ENCODE assay signal across 8 cellular contexts in the genomic region with DNA sequence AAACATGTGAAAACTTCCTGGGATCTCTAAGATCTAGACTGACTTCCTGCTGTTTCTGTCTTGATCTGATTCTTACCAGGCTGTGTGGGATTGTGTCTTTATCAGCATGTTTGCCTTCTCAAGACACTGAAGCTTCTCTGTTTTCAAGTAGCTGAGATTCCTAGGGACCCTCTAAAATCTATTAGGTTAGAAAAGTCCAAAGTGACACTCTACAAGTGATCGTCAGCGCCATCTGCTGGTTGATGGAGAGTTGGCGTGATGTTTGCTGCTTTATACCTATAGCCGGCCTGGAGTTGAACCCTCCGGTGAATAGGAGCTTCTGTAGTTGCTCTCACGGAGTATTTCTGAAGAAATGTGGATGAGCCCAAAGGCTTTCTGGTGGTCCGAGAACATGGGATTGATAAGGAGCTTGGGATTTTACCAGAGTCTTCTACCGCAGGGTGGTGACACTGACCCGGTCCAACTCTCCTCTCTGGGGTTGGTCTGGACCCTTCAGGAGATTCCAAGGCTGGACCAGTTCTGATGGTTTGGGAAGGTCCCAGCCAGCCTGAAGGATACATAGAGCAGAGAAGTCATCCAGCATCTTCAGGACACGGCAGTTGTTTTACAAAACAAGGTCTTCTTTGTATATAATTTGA.
DNase-seq lines count a peak whose midpoint lies in the region; ATAC-seq lines count a peak whose summit lies in the region.

No MANE protein-coding gene starts in this region.

- H3K4me1 Mint-ChIP-seq in activated CD4-positive, alpha-beta memory T cell treated with anti-CD3 and anti-CD28 coated beads for 36 hours (ENCODE audit: low read depth): peaks cover 16% of the 10 kb centered on the region
- peaks cover 12% of the 10 kb centered on the region for H3K4me1 Mint-ChIP-seq in memory B cell

- no peak overlapping the region for H3K4me3 Mint-ChIP-seq in activated CD4-positive, alpha-beta memory T cell treated with anti-CD3 and anti-CD28 coated beads for 36 hours
- no peak overlapping the region for H3K4me3 Mint-ChIP-seq in memory B cell

- intact Hi-C loops in activated CD4-positive, alpha-beta memory T cell treated with anti-CD3 and anti-CD28 coated beads for 36 hours (cut with micrococcal nuclease): loop anchor here (2.0 to 10.0 kb wide), 4 partner anchors 54 to 296 kb away; no protein-coding TSS in a partner anchor

- CTCF ChIA-PET in activated CD4-positive, alpha-beta memory T cell treated with anti-CD3 and anti-CD28 coated beads for 36 hours (lab: Charles Lee): interaction anchor here (0.6 to 2.8 kb wide), 59 partner anchors 8 to 570 kb away, joined by 3 to 42 read pairs (median 4); no protein-coding TSS in a partner anchor

- no peaks in the 10 kb centered on the region for H3K27me3 Mint-ChIP-seq in activated CD4-positive, alpha-beta memory T cell treated with anti-CD3 and anti-CD28 coated beads for 36 hours
- peaks cover 11% of the 10 kb centered on the region for H3K27me3 Mint-ChIP-seq in memory B cell

- peak; percentile 15 for DNase-seq in DMS114 treated with DMSO at 0.1 percent for 48 hours (lab: John Stamatoyannopoulos, UW; ENCODE audit: unreplicated experiment)
- peak; percentile 29 for DNase-seq in NCI-H510A treated with DMSO at 0.1 percent for 48 hours (lab: John Stamatoyannopoulos, UW)
- DNase-seq in activated CD4-positive, alpha-beta memory T cell treated with anti-CD3 and anti-CD28 coated beads for 36 hours: peak; percentile 83
- peak; percentile 78 for DNase-seq in effector CD4-positive, alpha-beta T cell
- DNase-seq in memory B cell (ENCODE audit: low spot score in 2 of 2): peak; percentile 62 to 76
- DNase-seq in stimulated activated CD8-positive, alpha-beta memory T cell treated with anti-CD3 and anti-CD28 coated beads, Interleukin-2, amount 100 ng/mL, for 1 hour (ENCODE audit: low read depth in 2 of 2): peak; percentile 66 to 69

- peak; percentile 47 for ATAC-seq in HG02938 (IDR thresholded peaks at IDR 0.05; ENCODE audit: unreplicated experiment)
- ATAC-seq in memory B cell (ENCODE audit: low read depth): peak; percentile 80
- no peak for ATAC-seq in GM18858 (IDR thresholded peaks at IDR 0.05; ENCODE audit: unreplicated experiment)

- POLR2A ChIA-PET in activated CD4-positive, alpha-beta memory T cell treated with anti-CD3 and anti-CD28 coated beads for 36 hours (lab: Charles Lee): no interaction called here

- no peak overlapping the region for H3K27ac Mint-ChIP-seq in activated CD4-positive, alpha-beta memory T cell treated with anti-CD3 and anti-CD28 coated beads for 36 hours
- no peak overlapping the region for H3K27ac Mint-ChIP-seq in memory B cell

- no peaks in the 10 kb centered on the region for H3K36me3 Mint-ChIP-seq in activated CD4-positive, alpha-beta memory T cell treated with anti-CD3 and anti-CD28 coated beads for 36 hours
- H3K36me3 Mint-ChIP-seq in memory B cell: no peaks in the 10 kb centered on the region

- no peaks in the 10 kb centered on the region for H3K9me3 Mint-ChIP-seq in activated CD4-positive, alpha-beta memory T cell treated with anti-CD3 and anti-CD28 coated beads for 36 hours
- no peaks in the 10 kb centered on the region for H3K9me3 Mint-ChIP-seq in memory B cell

Comparison
In these comparisons a context has a peak if more than half of its experiments do, and no peak if none do; other contexts are left out.
1. DNase-seq: peak in every context shown above with its lines; median percentile 83 in activated CD4-positive, alpha-beta memory T cell treated with anti-CD3 and anti-CD28 coated beads for 36 hours; 78 in effector CD4-positive, alpha-beta T cell; 69 in memory B cell; 68 in stimulated activated CD8-positive, alpha-beta memory T cell treated with anti-CD3 and anti-CD28 coated beads, Interleukin-2, amount 100 ng/mL, for 1 hour; 29 in NCI-H510A treated with DMSO at 0.1 percent for 48 hours; 15 in DMS114 treated with DMSO at 0.1 percent for 48 hours.